ENCODE assay signal across 1 cellular context in the genomic region with DNA sequence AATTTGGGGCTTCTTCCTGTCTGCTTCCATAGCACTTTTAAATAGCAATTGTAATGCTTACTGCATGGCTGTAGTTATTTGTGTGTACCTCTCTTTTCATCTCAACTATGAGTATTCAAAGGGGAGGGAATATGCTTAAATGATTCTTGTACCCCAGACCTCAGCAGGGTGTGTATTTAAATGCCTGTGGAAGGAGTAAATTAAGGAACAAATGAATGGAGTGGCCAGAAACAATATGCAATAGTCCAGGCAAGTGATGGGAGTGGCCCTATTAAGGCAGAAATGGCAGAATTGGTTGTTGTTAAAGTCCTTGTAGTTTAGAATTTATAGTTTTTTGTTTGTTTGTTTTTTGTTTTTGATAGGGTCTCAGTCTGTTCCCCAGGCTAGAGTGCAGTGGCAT.
TF ChIP-seq lines count a peak whose summit lies in the region.

No MANE protein-coding gene starts in this region.

TF ChIP-seq in A549, 52 proteins besides CTCF, POLR2A, EP300 and RAD21:
- TF ChIP-seq MAFK (IDR thresholded peaks at IDR 0.05; ENCODE audit: partially characterized antibody) (no peak), HOXB13 (CRISPR knock-in tag; IDR thresholded peaks at IDR 0.05; ENCODE audit: low read depth) (no peak), PBX3 (IDR thresholded peaks at IDR 0.05) (no peak), ESRRA (IDR thresholded peaks at IDR 0.05; ENCODE audit: borderline replicate concordance, low read length) (no peak), CBX8 (IDR thresholded peaks at IDR 0.05) (no peak), HMGXB4 (CRISPR knock-in tag; IDR thresholded peaks at IDR 0.05; ENCODE audit: borderline replicate concordance) (no peak), HOXB5 (CRISPR knock-in tag; IDR thresholded peaks at IDR 0.05) (no peak), GATA3 (IDR thresholded peaks at IDR 0.05; ENCODE audit: borderline replicate concordance) (no peak), BCL3 (IDR thresholded peaks at IDR 0.05) (no peak), RFX5 (IDR thresholded peaks at IDR 0.05) (no peak), JUNB (IDR thresholded peaks at IDR 0.05) (no peak), NR3C1 (IDR thresholded peaks at IDR 0.05) (no peak), MYC (IDR thresholded peaks at IDR 0.05; ENCODE audit: borderline replicate concordance, low read length) (no peak), SMC3 (IDR thresholded peaks at IDR 0.05) (no peak), JUN (IDR thresholded peaks at IDR 0.05) (no peak), ZNF302 (CRISPR knock-in tag; IDR thresholded peaks at IDR 0.05) (no peak)
- TF ChIP-seq, protein P1, sequence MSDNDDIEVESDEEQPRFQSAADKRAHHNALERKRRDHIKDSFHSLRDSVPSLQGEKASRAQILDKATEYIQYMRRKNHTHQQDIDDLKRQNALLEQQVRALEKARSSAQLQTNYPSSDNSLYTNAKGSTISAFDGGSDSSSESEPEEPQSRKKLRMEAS (IDR thresholded peaks at IDR 0.05): no peak
- TF ChIP-seq, protein P2, sequence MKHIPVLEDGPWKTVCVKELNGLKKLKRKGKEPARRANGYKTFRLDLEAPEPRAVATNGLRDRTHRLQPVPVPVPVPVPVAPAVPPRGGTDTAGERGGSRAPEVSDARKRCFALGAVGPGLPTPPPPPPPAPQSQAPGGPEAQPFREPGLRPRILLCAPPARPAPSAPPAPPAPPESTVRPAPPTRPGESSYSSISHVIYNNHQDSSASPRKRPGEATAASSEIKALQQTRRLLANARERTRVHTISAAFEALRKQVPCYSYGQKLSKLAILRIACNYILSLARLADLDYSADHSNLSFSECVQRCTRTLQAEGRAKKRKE (CRISPR knock-in tag; IDR thresholded peaks at IDR 0.05; ENCODE audit: low read depth): no peak
TF ChIP-seq in A549: peak in this region for 0.
